In the genomic region with DNA sequence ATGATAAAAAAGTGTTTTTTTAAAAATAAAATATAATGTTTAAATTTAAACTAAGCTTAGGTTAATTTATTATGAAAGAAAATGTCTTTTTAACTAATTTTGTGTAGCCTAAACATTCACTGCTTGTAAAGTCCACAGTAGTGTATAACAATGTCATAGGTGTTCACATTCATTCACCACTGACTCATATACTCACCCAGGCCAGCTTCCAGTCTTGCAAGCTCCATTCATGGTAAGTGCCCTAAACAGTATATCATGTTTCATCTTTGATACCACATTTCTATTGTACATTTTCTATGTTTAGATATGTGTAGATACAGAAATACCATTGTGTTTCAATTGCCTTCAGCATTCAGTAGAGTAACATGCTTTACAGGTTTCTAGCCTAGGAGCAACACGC, we compare ENCODE assay signal across 22 cellular contexts.
"Had no signal": no experiment of that assay in that cellular context is flagged by ENCODE, and none has a peak within 500 bp of the region (broad histone marks: within the 10 kb centered on the region; RNA-seq: fewer than 3 reads in every experiment).

No MANE protein-coding gene starts in this region.

- H2AFZ ChIP-seq: parathyroid adenoma had no signal

- H3K4me3 Mint-ChIP-seq: immature natural killer cell; naive B cell; nephron progenitor cell; stimulated activated memory B cell treated with anti-CD40 and anti-IgM and Interleukin-4, amounts not matched to agents 10 μg/mL and 1 μg/mL and 100 μg/mL, for 72 hours; stimulated activated naive CD8-positive, alpha-beta T cell treated with anti-CD3 and anti-CD28 coated beads, Interleukin-15, Interleukin-2, amounts not matched to agents 100 ng/mL and 50 ng/mL, for 24 hours had no signal

- H3K4me1 ChIP-seq: gastroesophageal sphincter, parathyroid adenoma, prostate gland, right lobe of liver, tibial artery, upper lobe of right lung had no signal

- H3K27me3 ChIP-seq: dorsolateral prefrontal cortex, gastroesophageal sphincter, right lobe of liver, tibial artery, upper lobe of right lung had no signal

- H3K79me2 ChIP-seq: parathyroid adenoma had no signal

- H3K9ac ChIP-seq: parathyroid adenoma had no signal

- H3K4me1 Mint-ChIP-seq: immature natural killer cell; naive B cell; nephron progenitor cell; stimulated activated memory B cell treated with anti-CD40 and anti-IgM and Interleukin-4, amounts not matched to agents 10 μg/mL and 1 μg/mL and 100 μg/mL, for 72 hours had no signal

- H3K36me3 Mint-ChIP-seq: immature natural killer cell; naive B cell; stimulated activated memory B cell treated with anti-CD40 and anti-IgM and Interleukin-4, amounts not matched to agents 10 μg/mL and 1 μg/mL and 100 μg/mL, for 72 hours had no signal

- DNase-seq: cortex of kidney; dorsolateral prefrontal cortex; effector CD8-positive, alpha-beta T cell; glutamatergic neuron; immature natural killer cell; left colon; left ventricle myocardium superior; mesendoderm; naive B cell; nephron progenitor cell; retina; right lobe of liver; stimulated activated CD4-positive, alpha-beta T cell treated with anti-CD3 and anti-CD28 coated beads, Interleukin-4, amount 100 ng/mL, for 24 hours; tibial artery; upper lobe of right lung had no signal

- H3K4me3 ChIP-seq: dorsolateral prefrontal cortex, gastroesophageal sphincter, lung, prostate gland, right lobe of liver, tibial artery, upper lobe of right lung had no signal

- H3K27me3 Mint-ChIP-seq: naive B cell; stimulated activated memory B cell treated with anti-CD40 and anti-IgM and Interleukin-4, amounts not matched to agents 10 μg/mL and 1 μg/mL and 100 μg/mL, for 72 hours; stimulated activated naive CD8-positive, alpha-beta T cell treated with anti-CD3 and anti-CD28 coated beads, Interleukin-15, Interleukin-2, amounts not matched to agents 100 ng/mL and 50 ng/mL, for 24 hours had no signal

- H3K27ac Mint-ChIP-seq: immature natural killer cell; naive B cell; nephron progenitor cell; stimulated activated memory B cell treated with anti-CD40 and anti-IgM and Interleukin-4, amounts not matched to agents 10 μg/mL and 1 μg/mL and 100 μg/mL, for 72 hours; stimulated activated naive CD8-positive, alpha-beta T cell treated with anti-CD3 and anti-CD28 coated beads, Interleukin-15, Interleukin-2, amounts not matched to agents 100 ng/mL and 50 ng/mL, for 24 hours had no signal

- H3K9me3 ChIP-seq: prostate gland, right lobe of liver, tibial artery, upper lobe of right lung had no signal

- H3K36me3 ChIP-seq: gastroesophageal sphincter, prostate gland, right lobe of liver, tibial artery, upper lobe of right lung had no signal

- H3K27ac ChIP-seq: dorsolateral prefrontal cortex, gastroesophageal sphincter, parathyroid adenoma, prostate gland, right lobe of liver, tibial artery, upper lobe of right lung had no signal

- ATAC-seq: esophagus mucosa; gastroesophageal sphincter; left colon; left ventricle myocardium superior; right lobe of liver; stimulated activated memory B cell treated with anti-CD40 and anti-IgM and Interleukin-4, amounts not matched to agents 10 μg/mL and 1 μg/mL and 100 μg/mL, for 72 hours; upper lobe of right lung had no signal
